In genomic region chr21:21415741-21416140, GRCh38 we compare ENCODE assay signal across 23 cellular contexts.
DNase-seq lines count a peak whose midpoint lies in the region; ATAC-seq and FAIRE-seq lines count a peak whose summit lies in the region.
"Had no signal": no experiment of that assay in that cellular context is flagged by ENCODE, and none has a peak within 500 bp of the region (broad histone marks: within the 10 kb centered on the region; RNA-seq: fewer than 3 reads in every experiment).

No MANE protein-coding gene starts in this region.

- no peaks in the 10 kb centered on the region for H3K79me2 ChIP-seq in trophoblast cell (ENCODE audit: control insufficient read depth, insufficient read depth, low read length, poor library complexity)

- no peak overlapping the region for H3K9ac ChIP-seq in trophoblast cell (ENCODE audit: low read length)
- H3K9ac ChIP-seq: GM23248 had no signal

- H3K79me1 ChIP-seq in trophoblast cell (ENCODE audit: low read length): no peaks in the 10 kb centered on the region

- H3K18ac ChIP-seq in trophoblast cell (ENCODE audit: low read length): no peak overlapping the region

- no CpG with 5 or more reads among the region's 1 CpG for WGBS in trophoblast cell (ENCODE audit: extremely low coverage, insufficient coverage, insufficient read length)

- H4K8ac ChIP-seq in trophoblast cell (ENCODE audit: low read depth, low read length): no peak overlapping the region

- H3K27ac Mint-ChIP-seq in T-cell: no peak overlapping the region
- no peak overlapping the region for H3K27ac Mint-ChIP-seq in effector memory CD8-positive, alpha-beta T cell
- H3K27ac Mint-ChIP-seq: CD4-positive, CD25-positive, alpha-beta regulatory T cell; CD8-positive, alpha-beta memory T cell had no signal

- CTCF ChIA-PET in T-cell (lab: Charles Lee): no interaction called here

- no peak overlapping the region for H3K4me2 ChIP-seq in trophoblast cell (ENCODE audit: low read length)

- no peak overlapping the region for H3K14ac ChIP-seq in trophoblast cell (ENCODE audit: low read length)

- H2BK5ac ChIP-seq in trophoblast cell (ENCODE audit: low read depth, low read length, poor library complexity): no peak overlapping the region

- no peak overlapping the region for H4K12ac ChIP-seq in trophoblast cell (ENCODE audit: low read depth, low read length)

- no peak overlapping the region for H3K23ac ChIP-seq in trophoblast cell (ENCODE audit: low read length)

- H3K4me3 ChIP-seq in trophoblast cell (ENCODE audit: low read depth, low read length): no peak overlapping the region
- H3K4me3 ChIP-seq: GM12878, GM23248, HAP-1 had no signal

- H2AK5ac ChIP-seq in trophoblast cell (ENCODE audit: low read length): no peak overlapping the region

- H2BK120ac ChIP-seq in trophoblast cell (ENCODE audit: insufficient read depth, low read length, poor library complexity): no peak overlapping the region

- H3K27me3 ChIP-seq in trophoblast cell (ENCODE audit: insufficient read depth, low read length): no peaks in the 10 kb centered on the region
- H3K27me3 ChIP-seq: BE2C had no signal

- no peaks in the 10 kb centered on the region for H3K36me3 Mint-ChIP-seq in T-cell
- no peaks in the 10 kb centered on the region for H3K36me3 Mint-ChIP-seq in effector memory CD8-positive, alpha-beta T cell (ENCODE audit: insufficient read depth)
- H3K36me3 Mint-ChIP-seq: CD4-positive, CD25-positive, alpha-beta regulatory T cell had no signal

- H4K91ac ChIP-seq in trophoblast cell (ENCODE audit: low read depth, low read length): no peak overlapping the region

- peak; percentile 19 for DNase-seq in astrocyte of the hippocampus (ENCODE audit: low read depth, low spot score)
- peak; percentile 2 for DNase-seq in fibroblast of peridontal ligament (ENCODE audit: extremely low read depth)
- peak; percentile 20 for DNase-seq in iris pigment epithelial cell (ENCODE audit: low read depth)
- no peak for DNase-seq in T-cell
- DNase-seq in urothelium cell line (ENCODE audit: low spot score): no peak
- no peak for DNase-seq in trophoblast cell
- DNase-seq in effector memory CD8-positive, alpha-beta T cell: no peak
- DNase-seq: ACHN; BE2C; C1 segment of cervical spinal cord; CD4-positive, CD25-positive, alpha-beta regulatory T cell; CD8-positive, alpha-beta memory T cell; COR-L47; DMS 273 treated with DMSO at 0.1 percent for 48 hours; DMS53; DND-41; EL; GM23248 had no signal

- no peak overlapping the region for H3K27ac ChIP-seq in trophoblast cell (ENCODE audit: low read depth, low read length)
- H3K27ac ChIP-seq: GM23248, HL-60 had no signal

- no peaks in the 10 kb centered on the region for H3K36me3 ChIP-seq in trophoblast cell (ENCODE audit: control insufficient read depth in 1 of 2, insufficient read depth in 2 of 2, low read length in 2 of 2)
- H3K36me3 ChIP-seq: BE2C, HAP-1 had no signal

- no peak overlapping the region for H3K4me3 Mint-ChIP-seq in T-cell
- H3K4me3 Mint-ChIP-seq in effector memory CD8-positive, alpha-beta T cell: no peak overlapping the region
- H3K4me3 Mint-ChIP-seq: CD4-positive, CD25-positive, alpha-beta regulatory T cell; CD8-positive, alpha-beta memory T cell had no signal

- peaks cover 3 to 14% (median 7%) of the 10 kb centered on the region in 3 donors for H3K9me3 Mint-ChIP-seq in T-cell
- peaks cover 8 to 13% of the 10 kb centered on the region in 2 donors for H3K9me3 Mint-ChIP-seq in effector memory CD8-positive, alpha-beta T cell

- POLR2A ChIA-PET in T-cell (lab: Charles Lee): no interaction called here

- H3K4me1 Mint-ChIP-seq in T-cell: no peaks in the 10 kb centered on the region
- H3K4me1 Mint-ChIP-seq in effector memory CD8-positive, alpha-beta T cell (ENCODE audit: low read depth in 2 of 2): no peaks in the 10 kb centered on the region
- H3K4me1 Mint-ChIP-seq: CD4-positive, CD25-positive, alpha-beta regulatory T cell; CD8-positive, alpha-beta memory T cell had no signal

- no peaks in the 10 kb centered on the region for H3K27me3 Mint-ChIP-seq in T-cell
- no peaks in the 10 kb centered on the region for H3K27me3 Mint-ChIP-seq in effector memory CD8-positive, alpha-beta T cell
- H3K27me3 Mint-ChIP-seq: CD4-positive, CD25-positive, alpha-beta regulatory T cell; CD8-positive, alpha-beta memory T cell had no signal

- FAIRE-seq in urothelium cell line (lab: Jason Lieb, UNC): no peak
- FAIRE-seq: A204.1, GM12878, GM19239 had no signal

- H3K9me3 ChIP-seq in trophoblast cell (ENCODE audit: insufficient read depth, low read depth, low read length): no peaks in the 10 kb centered on the region
- H3K9me3 ChIP-seq: BE2C, HAP-1 had no signal

- ATAC-seq in T-cell (replicated peaks in 1 of 4): no peak
- ATAC-seq in effector memory CD8-positive, alpha-beta T cell (replicated peaks): no peak
- ATAC-seq: GM12878 had no signal

- no peaks in the 10 kb centered on the region for H3K4me1 ChIP-seq in trophoblast cell (ENCODE audit: control insufficient read depth in 1 of 2, insufficient read depth in 2 of 2, low read length in 2 of 2)
- H3K4me1 ChIP-seq: BE2C, HAP-1 had no signal

- no peak overlapping the region for H2BK12ac ChIP-seq in trophoblast cell (ENCODE audit: low read length)

- H3K4ac ChIP-seq in trophoblast cell (ENCODE audit: low read depth, low read length): no peak overlapping the region

- H2AFZ ChIP-seq in trophoblast cell (ENCODE audit: insufficient read depth, low read length, poor library complexity): no peak overlapping the region
- H2AFZ ChIP-seq: GM23248 had no signal

Comparison
In these comparisons a context has a peak if more than half of its experiments do, and no peak if none do; other contexts are left out.
1. DNase-seq: peak in astrocyte of the hippocampus (single experiment), fibroblast of peridontal ligament (single experiment) and iris pigment epithelial cell (single experiment); none in T-cell (0 of 34), urothelium cell line (single experiment), trophoblast cell (0 of 2) and effector memory CD8-positive, alpha-beta T cell (0 of 3).